Comparison of ENCODE assay signal across 14 cellular contexts in the genomic region with DNA sequence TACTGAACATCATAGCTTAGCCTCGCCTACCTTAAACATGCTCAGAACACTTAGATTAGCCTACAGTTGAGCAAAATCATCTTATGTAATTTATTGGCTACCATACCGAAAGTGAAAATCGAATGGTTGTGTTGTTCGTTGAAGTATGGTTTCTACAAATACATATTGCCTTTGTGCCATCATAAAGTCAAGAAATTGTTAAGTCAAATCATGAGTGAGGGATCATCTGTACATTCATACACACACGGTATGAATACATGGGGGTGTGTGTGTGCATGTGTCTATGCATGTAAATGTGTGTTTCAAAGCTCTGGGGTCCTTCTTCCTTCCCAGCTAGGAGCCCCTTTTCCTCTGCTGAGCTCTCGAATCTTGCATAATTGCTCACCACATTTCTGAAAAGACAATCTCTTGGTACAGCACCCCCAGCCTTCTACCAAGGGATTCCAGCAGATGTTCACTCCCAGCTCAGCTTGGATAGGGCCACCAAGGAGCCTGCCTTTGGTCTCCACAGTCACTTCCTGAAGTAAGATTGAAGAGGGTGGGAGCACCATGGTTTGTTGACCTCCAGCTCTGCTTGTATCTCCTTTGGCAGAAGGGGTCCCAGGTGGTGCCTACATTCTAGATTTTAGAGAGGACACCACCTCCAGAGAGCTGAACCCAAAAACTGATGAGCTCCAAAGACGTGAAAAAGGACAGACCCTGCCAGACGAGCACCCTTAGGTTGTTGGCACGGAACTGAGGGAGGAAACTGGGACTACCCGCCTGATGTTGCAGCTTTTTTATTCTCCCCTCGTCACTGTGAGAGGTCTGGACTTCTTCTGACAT. TPM values are rescaled to one million over a fixed set of nuclear protein-coding genes. Genes with fewer than 3 reads are reported as not detected.
DNase-seq lines count a peak whose midpoint lies in the region; ATAC-seq, FAIRE-seq and TF ChIP-seq lines count a peak whose summit lies in the region.
"Had no signal": no experiment of that assay in that cellular context is flagged by ENCODE, and none has a peak within 500 bp of the region (broad histone marks: within the 10 kb centered on the region; RNA-seq: fewer than 3 reads in every experiment).

No MANE protein-coding gene starts in this region.

- peak; percentile 8 for ATAC-seq in GM19438 (IDR thresholded peaks at IDR 0.05; ENCODE audit: low read depth, unreplicated experiment)
- ATAC-seq in PC-3, result no peak

- TF ChIP-seq POLR2A in stomach (IDR thresholded peaks at IDR 0.05), result no peak

- CTCF ChIA-PET in PC-3 (lab: Charles Lee), result no interaction called here

- H3K4me3 ChIP-seq in PC-3 (ENCODE audit: low read length) (no peak overlapping the region), kidney (ENCODE audit: low read length in 2 of 2) (peak overlapping the region; percentile 27 to 58), stomach (no peak overlapping the region), neural progenitor cell (no peak overlapping the region)

- H3F3A ChIP-seq in PC-3 (ENCODE audit: low read length, unreplicated experiment), result no peaks in the 10 kb centered on the region
- H3F3A ChIP-seq in neural progenitor cell (ENCODE audit: low read depth), result peaks cover 20% of the 10 kb centered on the region

- TF ChIP-seq CTCF in PC-3 (conservative IDR thresholded peaks at IDR 0.05; ENCODE audit: low read depth, low read length), result no peak
- no peak for TF ChIP-seq CTCF in kidney (IDR thresholded peaks at IDR 0.05; ENCODE audit: borderline replicate concordance, extremely low read depth, insufficient read depth)
- TF ChIP-seq CTCF in stomach (IDR thresholded peaks at IDR 0.05), result no peak
- TF ChIP-seq CTCF in neural progenitor cell (IDR thresholded peaks at IDR 0.05), result no peak

- no peak overlapping the region for H3K27ac Mint-ChIP-seq in T-helper 2 cell treated with Interferon-gamma antibody and Interleukin-4, amounts not matched to agents 5 μg/mL and 100 μg/mL, for 36 hours
- no peak overlapping the region for H3K27ac Mint-ChIP-seq in neural progenitor cell
- H3K27ac Mint-ChIP-seq: activated CD4-positive, alpha-beta memory T cell treated with anti-CD3 and anti-CD28 coated beads, Interleukin-2, amount 10 ng/mL, durations not matched to agents 7 days and 5 days had no signal

- FAIRE-seq in kidney (lab: Jason Lieb, UNC), result no peak
- FAIRE-seq: endometrium had no signal

- H3K9ac ChIP-seq in PC-3 (ENCODE audit: low read length), result no peak overlapping the region
- peak overlapping the region in 1 of 2 donors; percentile 42 for H3K9ac ChIP-seq in kidney (ENCODE audit: low read length in 2 of 2)
- no peak overlapping the region for H3K9ac ChIP-seq in neural progenitor cell
- H3K9ac ChIP-seq: parathyroid adenoma had no signal

- DNase-seq in PC-3 (no peak), kidney (no peak), stomach (no peak), neural progenitor cell (ENCODE audit: low spot score) (no peak), G401 (ENCODE audit: low spot score) (no peak)
- DNase-seq in T-helper 2 cell treated with Interferon-gamma antibody and Interleukin-4, amounts not matched to agents 5 μg/mL and 100 μg/mL, for 36 hours (ENCODE audit: low spot score), result no peak
- no peak for DNase-seq in activated naive CD4-positive, alpha-beta T cell treated with Interleukin-2 at 50 U/mL for 16 hours
- DNase-seq: activated CD4-positive, alpha-beta memory T cell treated with anti-CD3 and anti-CD28 coated beads, Interleukin-2, amount 10 ng/mL, durations not matched to agents 7 days and 5 days; GF-D8; stimulated activated CD4-positive, alpha-beta T cell treated with anti-CD3 and anti-CD28 coated beads, Interleukin-2, amount 100 ng/mL, for 48 hours; stimulated activated naive CD4-positive, alpha-beta T cell had no signal

- H3K27me3 ChIP-seq in PC-3 (ENCODE audit: low read length) (no peaks in the 10 kb centered on the region), stomach (no peaks in the 10 kb centered on the region), neural progenitor cell (no peaks in the 10 kb centered on the region)

- H3K4me2 ChIP-seq in PC-3 (ENCODE audit: low read length), result no peak overlapping the region
- no peak overlapping the region for H3K4me2 ChIP-seq in neural progenitor cell

- H2AFZ ChIP-seq in PC-3 (ENCODE audit: low read length), result peak overlapping the region; percentile 27; the same call in 1 of the 2 replicates
- no peak overlapping the region for H2AFZ ChIP-seq in neural progenitor cell (replicated peaks)
- H2AFZ ChIP-seq: parathyroid adenoma had no signal

- POLR2A ChIA-PET in PC-3 (lab: Charles Lee; ENCODE audit: unreplicated experiment), result no interaction called here

- H3K4me1 ChIP-seq in PC-3 (ENCODE audit: insufficient read depth, low read length), result peaks cover 11% of the 10 kb centered on the region
- H3K4me1 ChIP-seq in kidney (ENCODE audit: control insufficient read depth in 1 of 2, insufficient read depth in 1 of 2, low read depth in 1 of 2, low read length in 2 of 2), result peaks cover 18 to 23% of the 10 kb centered on the region in 2 donors
- H3K4me1 ChIP-seq in stomach, result peaks cover 5 to 41% (median 21%) of the 10 kb centered on the region in 4 donors
- H3K4me1 ChIP-seq in neural progenitor cell, result peaks cover 13% of the 10 kb centered on the region
- H3K4me1 ChIP-seq: parathyroid adenoma had no signal

- 61 to 71% (median 61%) methylated on average over 11 of the region's 11 CpGs for WGBS in stomach, 5 donors

- H4K20me1 ChIP-seq in PC-3 (ENCODE audit: low read length), result no peaks in the 10 kb centered on the region
- no peaks in the 10 kb centered on the region for H4K20me1 ChIP-seq in neural progenitor cell (ENCODE audit: low read depth)

- no peak overlapping the region for H3K4me3 Mint-ChIP-seq in T-helper 2 cell treated with Interferon-gamma antibody and Interleukin-4, amounts not matched to agents 5 μg/mL and 100 μg/mL, for 36 hours
- H3K4me3 Mint-ChIP-seq in neural progenitor cell, result no peak overlapping the region
- H3K4me3 Mint-ChIP-seq: activated CD4-positive, alpha-beta memory T cell treated with anti-CD3 and anti-CD28 coated beads, Interleukin-2, amount 10 ng/mL, durations not matched to agents 7 days and 5 days had no signal

- intact Hi-C loops in PC-3 (cut with micrococcal nuclease), result no loop called here
- intact Hi-C loops in kidney (cut with DNase I), result no loop called here
- intact Hi-C loops in stomach (cut with DNase I; ENCODE audit: low total_unique reads), result no loop called here

- H3K9me3 ChIP-seq in PC-3 (ENCODE audit: low read length), result no peaks in the 10 kb centered on the region
- no peaks in the 10 kb centered on the region for H3K9me3 ChIP-seq in kidney (ENCODE audit: control insufficient read depth in 1 of 2, low read length in 2 of 2)
- peaks cover 0 to 10% (median 6%) of the 10 kb centered on the region in 4 donors for H3K9me3 ChIP-seq in stomach
- H3K9me3 ChIP-seq in neural progenitor cell (ENCODE audit: low read depth), result no peaks in the 10 kb centered on the region

- no peak for TF ChIP-seq EP300 in stomach (IDR thresholded peaks at IDR 0.05)

- H3K36me3 ChIP-seq in PC-3 (ENCODE audit: low read depth, low read length) (no peaks in the 10 kb centered on the region), kidney (ENCODE audit: control insufficient read depth in 1 of 2, insufficient read depth in 2 of 2, low read length in 2 of 2) (no peaks in the 10 kb centered on the region), stomach (no peaks in the 10 kb centered on the region), neural progenitor cell (no peaks in the 10 kb centered on the region)

- peaks cover 11% of the 10 kb centered on the region for H3K9me3 Mint-ChIP-seq in T-helper 2 cell treated with Interferon-gamma antibody and Interleukin-4, amounts not matched to agents 5 μg/mL and 100 μg/mL, for 36 hours
- peaks cover 11% of the 10 kb centered on the region for H3K9me3 Mint-ChIP-seq in neural progenitor cell

- H3K9me2 ChIP-seq in PC-3 (replicated peaks; ENCODE audit: low read length), result no peaks in the 10 kb centered on the region

- peaks cover 19% of the 10 kb centered on the region for H3K4me1 Mint-ChIP-seq in T-helper 2 cell treated with Interferon-gamma antibody and Interleukin-4, amounts not matched to agents 5 μg/mL and 100 μg/mL, for 36 hours (ENCODE audit: low read depth)
- peaks cover 31% of the 10 kb centered on the region for H3K4me1 Mint-ChIP-seq in neural progenitor cell

- H3K36me3 Mint-ChIP-seq in T-helper 2 cell treated with Interferon-gamma antibody and Interleukin-4, amounts not matched to agents 5 μg/mL and 100 μg/mL, for 36 hours (ENCODE audit: low read depth), result no peaks in the 10 kb centered on the region
- H3K36me3 Mint-ChIP-seq in neural progenitor cell, result peaks cover 4% of the 10 kb centered on the region

- H3K27ac ChIP-seq in PC-3 (ENCODE audit: low read length), result no peak overlapping the region
- peak overlapping the region; percentile 59 to 82 for H3K27ac ChIP-seq in kidney (ENCODE audit: low read depth in 2 of 2, low read length in 2 of 2)
- peak overlapping the region in 3 of 5 donors; percentile 13 to 63 (median 47) for H3K27ac ChIP-seq in stomach
- no peak overlapping the region for H3K27ac ChIP-seq in neural progenitor cell
- H3K27ac ChIP-seq: parathyroid adenoma had no signal

- in situ Hi-C loops in G401 (cut with HindIII; ENCODE audit: low sequenced_read_pairs), result no loop called here

- H3K27me3 Mint-ChIP-seq in T-helper 2 cell treated with Interferon-gamma antibody and Interleukin-4, amounts not matched to agents 5 μg/mL and 100 μg/mL, for 36 hours (ENCODE audit: low read depth), result peaks cover 10% of the 10 kb centered on the region
- peaks cover 10% of the 10 kb centered on the region for H3K27me3 Mint-ChIP-seq in neural progenitor cell (ENCODE audit: insufficient read depth, low read depth)

- H3K79me2 ChIP-seq in PC-3 (ENCODE audit: low read length) (no peaks in the 10 kb centered on the region), neural progenitor cell (ENCODE audit: low read depth) (no peaks in the 10 kb centered on the region)
- H3K79me2 ChIP-seq: parathyroid adenoma had no signal

- no TSS peak for BruUV-seq in PC-3 (replicated peaks; lab: Mats Ljungman, UMichigan)

RNA-seq across cellular contexts. Expression of gene CYP1B1, which starts 33.2 kb away (rescaled TPM):
- total RNA-seq in PC-3 (2014; rRNA removed) (37.2 and 50.0 TPM in 2 replicates), kidney (79.2 TPM), stomach (100 to 1,000 TPM in 2 of 5 donors, 10 to 100 TPM in 2, 1 to 10 TPM in 1; 7.5 to 141 (median 42.7) TPM), neural progenitor cell (ENCODE audit: low replicate concordance) (0.39 and 0.62 TPM in 2 replicates)
- polyA plus RNA-seq in kidney (ENCODE audit: insufficient read depth, low read depth, low replicate concordance) (7.7 TPM), stomach (10 to 100 TPM; 13.7 to 27.3 (median 19.9) TPM)
- total RNA-seq in G401 (2014; rRNA removed; shearing (Covaris generic)), result not detected in 2 replicates

Comparison
In these comparisons a context has a peak if more than half of its experiments do, and no peak if none do; other contexts are left out.
1. H3K27ac ChIP-seq: peak in kidney (2 of 2) and stomach (3 of 5); none in PC-3 (single experiment) and neural progenitor cell (single experiment).
2. H3K4me3 ChIP-seq: peak in kidney (2 of 2); none in PC-3 (single experiment), stomach (0 of 4) and neural progenitor cell (single experiment).